8 cellular contexts compared by ENCODE assay signal in the genomic region with DNA sequence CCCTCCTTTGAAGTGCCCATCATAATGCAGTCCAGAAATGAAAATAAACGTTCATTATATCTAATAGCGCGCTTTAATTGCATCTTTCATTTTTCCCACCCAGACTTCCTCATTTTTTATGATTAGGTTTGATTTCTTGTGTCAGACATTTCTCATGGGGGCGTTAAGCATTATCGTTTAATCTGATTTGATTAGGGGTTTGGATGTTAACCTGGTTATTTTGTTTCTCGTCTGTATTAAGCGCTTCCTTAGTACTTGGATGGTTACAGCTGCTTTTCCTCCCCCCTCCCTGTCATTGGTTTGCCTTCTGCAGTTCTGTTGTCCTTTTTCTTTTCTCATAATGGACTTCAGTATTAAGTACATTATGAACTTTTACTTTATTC. TPM values are rescaled to one million over a fixed set of nuclear protein-coding genes. Genes with fewer than 3 reads are reported as not detected.
DNase-seq lines count a peak whose midpoint lies in the region; ATAC-seq and TF ChIP-seq lines count a peak whose summit lies in the region.

No MANE protein-coding gene starts in this region.

- no peaks in the 10 kb centered on the region for H3K36me3 ChIP-seq in testis (ENCODE audit: low read depth, missing control alignments)

- TF ChIP-seq POLR2A in testis (IDR thresholded peaks at IDR 0.05) (no peak), GM18505 (IDR thresholded peaks at IDR 0.05; ENCODE audit: borderline replicate concordance, extremely low read depth, insufficient read depth, insufficient read length) (no peak)

- H3K4me1 Mint-ChIP-seq in activated CD4-positive, alpha-beta T cell treated with anti-CD3 and anti-CD28 coated beads, Interleukin-2, amount 10 ng/mL, durations not matched to agents 24 days and 14 days: peaks cover 30% of the 10 kb centered on the region
- H3K4me1 Mint-ChIP-seq in activated T-helper 17 cell treated with anti-CD3 and anti-CD28 coated beads, Interleukin-2, amount 50 U/mL, for 72 hours: peaks cover 20% of the 10 kb centered on the region
- peaks cover 45 to 49% of the 10 kb centered on the region in 2 donors for H3K4me1 Mint-ChIP-seq in immature natural killer cell

- ATAC-seq in activated T-helper 17 cell treated with anti-CD3 and anti-CD28 coated beads, Interleukin-2, amount 50 U/mL, for 72 hours (replicated peaks): no peak
- no peak for ATAC-seq in GM18505 (IDR thresholded peaks at IDR 0.05; ENCODE audit: unreplicated experiment)

- H3K27ac Mint-ChIP-seq in activated CD4-positive, alpha-beta T cell treated with anti-CD3 and anti-CD28 coated beads, Interleukin-2, amount 10 ng/mL, durations not matched to agents 24 days and 14 days: peak overlapping the region; percentile 100
- H3K27ac Mint-ChIP-seq in activated T-helper 17 cell treated with anti-CD3 and anti-CD28 coated beads, Interleukin-2, amount 50 U/mL, for 72 hours: peak overlapping the region; percentile 95
- H3K27ac Mint-ChIP-seq in immature natural killer cell: peak overlapping the region; percentile 99 to 100 (median 99)

- no peaks in the 10 kb centered on the region for H3K27me3 ChIP-seq in testis

- no peak for DNase-seq in activated CD4-positive, alpha-beta T cell treated with anti-CD3 and anti-CD28 coated beads, Interleukin-2, amount 10 ng/mL, durations not matched to agents 24 days and 14 days
- DNase-seq in activated CD4-positive, alpha-beta T cell treated with anti-CD3 and anti-CD28 coated beads, Interleukin-2, amount 50 U/mL, for 4 hours: no peak
- DNase-seq in immature natural killer cell (no peak), testis (no peak), kidney tubule cell (ENCODE audit: low spot score) (no peak), NCI-H187 treated with DMSO at 0.1 percent for 48 hours (lab: John Stamatoyannopoulos, UW) (no peak)

- H3K4me1 ChIP-seq in testis: peaks cover 22% of the 10 kb centered on the region

- WGBS in testis, 2 donors: 1 to 2% methylated on average over 7 of the region's 7 CpGs

- no peaks in the 10 kb centered on the region for H3K27me3 Mint-ChIP-seq in activated CD4-positive, alpha-beta T cell treated with anti-CD3 and anti-CD28 coated beads, Interleukin-2, amount 10 ng/mL, durations not matched to agents 24 days and 14 days
- H3K27me3 Mint-ChIP-seq in activated T-helper 17 cell treated with anti-CD3 and anti-CD28 coated beads, Interleukin-2, amount 50 U/mL, for 72 hours: no peaks in the 10 kb centered on the region
- H3K27me3 Mint-ChIP-seq in immature natural killer cell (ENCODE audit: low read depth in 3 of 3): peaks cover 21 to 36% (median 30%) of the 10 kb centered on the region in 3 donors

- no peak for TF ChIP-seq CTCF in testis (IDR thresholded peaks at IDR 0.05)

- peak overlapping the region; percentile 99 for H3K4me3 ChIP-seq in testis

- intact Hi-C loops in activated CD4-positive, alpha-beta T cell treated with anti-CD3 and anti-CD28 coated beads, Interleukin-2, amount 10 ng/mL, durations not matched to agents 24 days and 14 days (cut with micrococcal nuclease): loop anchor here (2.0 to 10.0 kb wide), 7 partner anchors 14 to 714 kb away; a partner anchor contains a TSS
- intact Hi-C loops in testis (cut with DNase I; ENCODE audit: low total_unique reads): no loop called here

- H3K9me3 ChIP-seq in testis: no peaks in the 10 kb centered on the region

- peak overlapping the region in 1 of 2 donors; percentile 97 for H3K27ac ChIP-seq in testis

- H3K4me3 Mint-ChIP-seq in activated CD4-positive, alpha-beta T cell treated with anti-CD3 and anti-CD28 coated beads, Interleukin-2, amount 10 ng/mL, durations not matched to agents 24 days and 14 days: peak overlapping the region; percentile 92
- peak overlapping the region; percentile 98 for H3K4me3 Mint-ChIP-seq in activated T-helper 17 cell treated with anti-CD3 and anti-CD28 coated beads, Interleukin-2, amount 50 U/mL, for 72 hours
- peak overlapping the region; percentile 93 to 98 (median 95) for H3K4me3 Mint-ChIP-seq in immature natural killer cell

- H3K9me3 Mint-ChIP-seq in activated CD4-positive, alpha-beta T cell treated with anti-CD3 and anti-CD28 coated beads, Interleukin-2, amount 10 ng/mL, durations not matched to agents 24 days and 14 days: no peaks in the 10 kb centered on the region
- H3K9me3 Mint-ChIP-seq in activated T-helper 17 cell treated with anti-CD3 and anti-CD28 coated beads, Interleukin-2, amount 50 U/mL, for 72 hours: no peaks in the 10 kb centered on the region
- no peaks in the 10 kb centered on the region for H3K9me3 Mint-ChIP-seq in immature natural killer cell

- peaks cover 40% of the 10 kb centered on the region for H3K36me3 Mint-ChIP-seq in activated CD4-positive, alpha-beta T cell treated with anti-CD3 and anti-CD28 coated beads, Interleukin-2, amount 10 ng/mL, durations not matched to agents 24 days and 14 days (ENCODE audit: low read depth)
- peaks cover 76% of the 10 kb centered on the region for H3K36me3 Mint-ChIP-seq in activated T-helper 17 cell treated with anti-CD3 and anti-CD28 coated beads, Interleukin-2, amount 50 U/mL, for 72 hours (ENCODE audit: low read depth)
- H3K36me3 Mint-ChIP-seq in immature natural killer cell: peaks cover 18 to 34% (median 27%) of the 10 kb centered on the region in 3 donors

RNA-seq across cellular contexts. Expression of a gene that starts 0.5 kb away (rescaled TPM):
- 15.1 and 15.3 TPM in 2 replicates for total RNA-seq in activated CD4-positive, alpha-beta T cell treated with anti-CD3 and anti-CD28 coated beads, Interleukin-2, amount 10 ng/mL, durations not matched to agents 24 days and 14 days
- 10 to 100 TPM; 20.9 to 28.6 TPM for total RNA-seq in activated T-helper 17 cell treated with anti-CD3 and anti-CD28 coated beads, Interleukin-2, amount 50 U/mL, for 72 hours
- polyA plus RNA-seq in immature natural killer cell (10 to 100 TPM; 25.2 to 48.0 (median 36.0) TPM), testis (ENCODE audit: insufficient read depth, low read depth, low replicate concordance) (38.5 TPM)
- 100 to 1,000 TPM in 1 of 2 donors, 10 to 100 TPM in 1; 51.7 to 102 TPM for total RNA-seq in testis

RNA-seq across cellular contexts. Expression of a gene that starts 1.3 kb away (rescaled TPM):
- total RNA-seq in activated CD4-positive, alpha-beta T cell treated with anti-CD3 and anti-CD28 coated beads, Interleukin-2, amount 10 ng/mL, durations not matched to agents 24 days and 14 days: 515 and 539 TPM in 2 replicates
- 100 to 1,000 TPM; 254 to 438 TPM for total RNA-seq in activated T-helper 17 cell treated with anti-CD3 and anti-CD28 coated beads, Interleukin-2, amount 50 U/mL, for 72 hours
- polyA plus RNA-seq in immature natural killer cell (100 to 1,000 TPM in 2 of 3 donors, 10 to 100 TPM in 1; 100.0 to 134 (median 125) TPM), testis (ENCODE audit: insufficient read depth, low read depth, low replicate concordance) (196 TPM)
- total RNA-seq in testis: 100 to 1,000 TPM; 365 to 461 TPM

RNA-seq across cellular contexts. Expression of a gene that starts 11.8 kb away (rescaled TPM):
- total RNA-seq in activated CD4-positive, alpha-beta T cell treated with anti-CD3 and anti-CD28 coated beads, Interleukin-2, amount 10 ng/mL, durations not matched to agents 24 days and 14 days: 32.9 and 35.5 TPM in 2 replicates
- 10 to 100 TPM; 31.6 to 35.7 TPM for total RNA-seq in activated T-helper 17 cell treated with anti-CD3 and anti-CD28 coated beads, Interleukin-2, amount 50 U/mL, for 72 hours
- polyA plus RNA-seq in immature natural killer cell (100 to 1,000 TPM in 2 of 3 donors, 10 to 100 TPM in 1; 91.6 to 166 (median 133) TPM), testis (ENCODE audit: insufficient read depth, low read depth, low replicate concordance) (122 TPM)
- total RNA-seq in testis: 10 to 100 TPM; 37.5 to 45.3 TPM

RNA-seq across cellular contexts. Expression of a gene that starts 12.1 kb away (rescaled TPM):
- total RNA-seq in activated CD4-positive, alpha-beta T cell treated with anti-CD3 and anti-CD28 coated beads, Interleukin-2, amount 10 ng/mL, durations not matched to agents 24 days and 14 days: 82.5 and 86.3 TPM in 2 replicates
- total RNA-seq in activated T-helper 17 cell treated with anti-CD3 and anti-CD28 coated beads, Interleukin-2, amount 50 U/mL, for 72 hours: 100 to 1,000 TPM in 1 of 2 donors, 10 to 100 TPM in 1; 99.1 to 144 TPM
- polyA plus RNA-seq in immature natural killer cell (10 to 100 TPM; 20.3 to 38.5 (median 27.2) TPM), testis (ENCODE audit: insufficient read depth, low read depth, low replicate concordance) (44.6 TPM)
- 10 to 100 TPM; 31.7 to 40.5 TPM for total RNA-seq in testis

RNA-seq across cellular contexts. Expression of a gene that starts 27.7 kb away (rescaled TPM):
- 3.4 and 3.7 TPM in 2 replicates for total RNA-seq in activated CD4-positive, alpha-beta T cell treated with anti-CD3 and anti-CD28 coated beads, Interleukin-2, amount 10 ng/mL, durations not matched to agents 24 days and 14 days
- 1 to 10 TPM; 7.3 to 7.4 TPM for total RNA-seq in activated T-helper 17 cell treated with anti-CD3 and anti-CD28 coated beads, Interleukin-2, amount 50 U/mL, for 72 hours
- 10 to 100 TPM; 23.6 to 60.6 (median 56.7) TPM for polyA plus RNA-seq in immature natural killer cell
- 100 to 1,000 TPM; 217 to 272 TPM for total RNA-seq in testis
- 253 TPM for polyA plus RNA-seq in testis (ENCODE audit: insufficient read depth, low read depth, low replicate concordance)
